24 cellular contexts compared by ENCODE assay signal in genomic region chr1:34250342-34250741, GRCh38.
DNase-seq lines count a peak whose midpoint lies in the region; ATAC-seq, FAIRE-seq and TF ChIP-seq lines count a peak whose summit lies in the region.
"Had no signal": no experiment of that assay in that cellular context is flagged by ENCODE, and none has a peak within 500 bp of the region (broad histone marks: within the 10 kb centered on the region; RNA-seq: fewer than 3 reads in every experiment).

No MANE protein-coding gene starts in this region.

- CTCF ChIA-PET in H1 (lab: Charles Lee; ENCODE audit: partially characterized antibody), result interaction anchor here (0.7 kb wide), 1 partner anchor 136 kb away, joined by 4 read pairs; no protein-coding TSS in a partner anchor

- no peak for TF ChIP-seq EP300 in H1 (IDR thresholded peaks at IDR 0.05; ENCODE audit: borderline replicate concordance in 1 of 2, low read depth in 2 of 2, low read length in 2 of 2)

- H3K9me3 ChIP-seq in H9 (ENCODE audit: control insufficient read depth, low read depth, low read length) (no peaks in the 10 kb centered on the region), H1 (ENCODE audit: insufficient read depth in 2 of 2, low read depth in 1 of 2, low read length in 1 of 2) (no peaks in the 10 kb centered on the region), keratinocyte (ENCODE audit: control insufficient read depth, low read depth, low read length) (no peaks in the 10 kb centered on the region)
- H3K9me3 ChIP-seq: A549; BLaER1 treated with 17β-estradiol and CSF1 and Interleukin-3, amounts not matched to agents 10 nM and 100 nM; Peyer's patch had no signal

- no peak overlapping the region for H4K91ac ChIP-seq in H9 (ENCODE audit: insufficient read length, low read depth, low read length)
- H4K91ac ChIP-seq in H1 (replicated peaks; ENCODE audit: insufficient read length, low read length), result peak overlapping the region; percentile 14

- no peak overlapping the region for H3K56ac ChIP-seq in H9 (ENCODE audit: insufficient read length, low read depth, low read length)
- H3K56ac ChIP-seq in H1 (replicated peaks; ENCODE audit: insufficient read length, low read depth, low read length), result no peak overlapping the region

- H4K8ac ChIP-seq in H9 (replicated peaks; ENCODE audit: insufficient read length, low read depth, low read length), result no peak overlapping the region
- no peak overlapping the region for H4K8ac ChIP-seq in H1 (ENCODE audit: extremely low read depth, insufficient read depth, low read length)

- H2AK5ac ChIP-seq in H9 (ENCODE audit: insufficient read length, low read length), result no peak overlapping the region
- no peak overlapping the region for H2AK5ac ChIP-seq in H1 (ENCODE audit: low read depth, low read length)

- no peak overlapping the region for H2BK12ac ChIP-seq in H9 (ENCODE audit: insufficient read length, low read depth, low read length)
- no peak overlapping the region for H2BK12ac ChIP-seq in H1 (ENCODE audit: low read depth, low read length)

- TF ChIP-seq CTCF in H9 (conservative IDR thresholded peaks at IDR 0.05), result no peak
- no peak for TF ChIP-seq CTCF in H1 (IDR thresholded peaks at IDR 0.05; ENCODE audit: control extremely low read depth in 1 of 3, insufficient read depth in 1 of 3, low read depth in 1 of 3, low read length in 3 of 3)
- no peak for TF ChIP-seq CTCF in keratinocyte (optimal IDR thresholded peaks at IDR 0.05 in 1 of 3, IDR thresholded peaks at IDR 0.05 in 1 of 3, conservative IDR thresholded peaks at IDR 0.05 in 1 of 3; ENCODE audit: extremely low read depth in 1 of 3, insufficient read depth in 2 of 3, low read length in 3 of 3)
- TF ChIP-seq CTCF in osteocyte (IDR thresholded peaks at IDR 0.05), result no peak

- dilution Hi-C loops in keratinocyte (cut with MboI; ENCODE audit: extremely low pct_ligation_motif_present, low sequenced_read_pairs), result no loop called here

- H2BK15ac ChIP-seq in H9 (ENCODE audit: low read depth, low read length), result no peak overlapping the region
- no peak overlapping the region for H2BK15ac ChIP-seq in H1 (ENCODE audit: low read length)

- H2BK20ac ChIP-seq in H9 (ENCODE audit: low read depth, low read length, poor library complexity, severe bottlenecking), result no peak overlapping the region
- no peak overlapping the region for H2BK20ac ChIP-seq in H1 (ENCODE audit: low read length)

- no peak overlapping the region for H3T11ph ChIP-seq in H9 (ENCODE audit: low read length)

- no peak overlapping the region for H3K14ac ChIP-seq in H9 (ENCODE audit: insufficient read depth, low read length)
- no peak overlapping the region for H3K14ac ChIP-seq in H1 (ENCODE audit: insufficient read length)

- H3K23ac ChIP-seq in H9 (ENCODE audit: insufficient read length, low read depth, low read length) (no peak overlapping the region), H1 (ENCODE audit: insufficient read length) (no peak overlapping the region)

- TF ChIP-seq POLR2A in H1 (IDR thresholded peaks at IDR 0.05; ENCODE audit: control extremely low read depth in 1 of 2, low read depth in 2 of 2, low read length in 2 of 2), result no peak

- H3K4me3 ChIP-seq in H1 (ENCODE audit: extremely low read depth in 1 of 4, insufficient read depth in 2 of 4, low read depth in 3 of 4, low read length in 4 of 4), result peak overlapping the region in 1 of 4 experiments; percentile 42; a peak in 1 of 8 replicates
- no peak overlapping the region for H3K4me3 ChIP-seq in keratinocyte (ENCODE audit: control insufficient read depth in 2 of 3, extremely low read depth in 1 of 3, insufficient read depth in 2 of 3, low read depth in 1 of 3, low read length in 3 of 3)
- H3K4me3 ChIP-seq: A549; BLaER1 treated with 17β-estradiol and CSF1 and Interleukin-3, amounts not matched to agents 10 nM and 100 nM; K562; Peyer's patch; SK-N-MC had no signal

- no peak for TF ChIP-seq RAD21 in H1 (IDR thresholded peaks at IDR 0.05 in 1 of 2, conservative IDR thresholded peaks at IDR 0.05 in 1 of 2; ENCODE audit: low read depth in 2 of 2, low read length in 2 of 2)

- DNase-seq in H9, result no peak
- DNase-seq in H1 (ENCODE audit: low read depth in 1 of 2, low spot score in 2 of 2), result no peak
- no peak for DNase-seq in keratinocyte (ENCODE audit: low read depth, low spot score)
- DNase-seq in osteocyte (ENCODE audit: extremely low spot score, unreplicated experiment), result peak; percentile 11
- DNase-seq in NCI-H1092 treated with DMSO at 0.1 percent for 48 hours (lab: John Stamatoyannopoulos, UW), result no peak
- DNase-seq in GM19239 (ENCODE audit: insufficient read length, low spot score), result no peak
- no peak for DNase-seq in NCI-H748 (lab: John Stamatoyannopoulos, UW; ENCODE audit: unreplicated experiment)
- DNase-seq: AML-193; CD4-positive, alpha-beta T cell; HCEC 1CT; Kasumi-1; MV-4-11; NCI-H1105 treated with DMSO at 0.1 percent for 48 hours; NCI-H2029 treated with DMSO at 0.1 percent for 48 hours; NCI-H446 treated with DMSO at 0.1 percent for 48 hours; NCI-H526; Peyer's patch; SIG-M5 had no signal

- no peak overlapping the region for H2BK5ac ChIP-seq in H9 (ENCODE audit: insufficient read length, low read length)
- no peak overlapping the region for H2BK5ac ChIP-seq in H1 (ENCODE audit: low read depth, low read length)

- H3K27me3 Mint-ChIP-seq in H9 (ENCODE audit: low read depth) (peaks cover 3% of the 10 kb centered on the region), osteocyte (ENCODE audit: unreplicated experiment) (no peaks in the 10 kb centered on the region)

- H3K4me3 Mint-ChIP-seq in H9 (peak overlapping the region; percentile 66 to 74), osteocyte (ENCODE audit: unreplicated experiment) (no peak overlapping the region)
- H3K4me3 Mint-ChIP-seq: CD4-positive, alpha-beta T cell had no signal

- H3K9me3 Mint-ChIP-seq in H9 (no peaks in the 10 kb centered on the region), osteocyte (ENCODE audit: unreplicated experiment) (peaks cover 16% of the 10 kb centered on the region)
- H3K9me3 Mint-ChIP-seq: CD4-positive, alpha-beta T cell had no signal

- H3K9ac ChIP-seq in H9 (ENCODE audit: extremely low read depth, insufficient read length, low read length) (no peak overlapping the region), H1 (replicated peaks in 1 of 4; ENCODE audit: extremely low read depth in 1 of 4, low read depth in 3 of 4, low read length in 3 of 4) (no peak overlapping the region), keratinocyte (ENCODE audit: control insufficient read depth, extremely low read depth, insufficient read depth, low read length) (no peak overlapping the region)
- H3K9ac ChIP-seq: BLaER1 treated with 17β-estradiol and CSF1 and Interleukin-3, amounts not matched to agents 10 nM and 100 nM had no signal

- no peak for ATAC-seq in GM21367 (IDR thresholded peaks at IDR 0.05; ENCODE audit: unreplicated experiment)
- ATAC-seq: A549, K562 had no signal

- H3K9me1 ChIP-seq in keratinocyte (ENCODE audit: control insufficient read depth, extremely low read depth, insufficient read depth, low read length), result no peaks in the 10 kb centered on the region

- H3K79me2 ChIP-seq in H9 (ENCODE audit: insufficient read depth, low read length) (no peaks in the 10 kb centered on the region), H1 (ENCODE audit: control insufficient read depth in 1 of 2, insufficient read depth in 2 of 2, low read length in 2 of 2) (no peaks in the 10 kb centered on the region), keratinocyte (ENCODE audit: control insufficient read depth, insufficient read depth, low read length) (no peaks in the 10 kb centered on the region)

- H3K23me2 ChIP-seq in H9 (ENCODE audit: insufficient read length, low read depth, low read length, poor library complexity, severe bottlenecking) (no peaks in the 10 kb centered on the region), H1 (ENCODE audit: low read depth, low read length) (no peaks in the 10 kb centered on the region)

- no peaks in the 10 kb centered on the region for H3K27me3 ChIP-seq in H9 (ENCODE audit: insufficient read depth, low read length)
- H3K27me3 ChIP-seq in H1 (replicated peaks in 1 of 4; ENCODE audit: control insufficient read depth in 3 of 4, extremely low read depth in 1 of 4, insufficient read depth in 3 of 4, low read length in 3 of 4), result no peaks in the 10 kb centered on the region
- H3K27me3 ChIP-seq in keratinocyte (ENCODE audit: control insufficient read depth, extremely low read depth, insufficient read depth, low read length), result no peaks in the 10 kb centered on the region
- H3K27me3 ChIP-seq: BLaER1 treated with 17β-estradiol and CSF1 and Interleukin-3, amounts not matched to agents 10 nM and 100 nM; Peyer's patch had no signal

- H3K27ac Mint-ChIP-seq in H9 (peak overlapping the region; percentile 81 to 98 (median 95); a peak in 4 of 7 replicates), osteocyte (ENCODE audit: unreplicated experiment) (no peak overlapping the region)
- H3K27ac Mint-ChIP-seq: CD4-positive, alpha-beta T cell had no signal

- no CpG with 5 or more reads among the region's 3 CpGs for WGBS in H9 (ENCODE audit: extremely low coverage, insufficient read length, low lambda C conversion rate)
- WGBS in H1 (ENCODE audit: extremely low coverage in 1 of 2, insufficient coverage in 1 of 2, insufficient read length in 1 of 2, insufficient replicate concordance in 2 of 2, low coverage in 1 of 2, low lambda C conversion rate in 2 of 2, missing lambda C conversion rate in 1 of 2), 2 experiments, result 59% methylated on average over 3 of the region's 3 CpGs; no CpG with 5 or more reads in 1 of the 2 experiments

- H3K18ac ChIP-seq in H9 (ENCODE audit: insufficient read length, low read depth, low read length) (no peak overlapping the region), H1 (ENCODE audit: extremely low read depth, low read length) (no peak overlapping the region; the same call in 1 of the 2 replicates)

- H4K20me1 ChIP-seq in H9 (ENCODE audit: control insufficient read depth, insufficient read depth, insufficient read length) (no peaks in the 10 kb centered on the region), H1 (replicated peaks in 1 of 2; ENCODE audit: control insufficient read depth in 1 of 2, insufficient read depth in 2 of 2, low read length in 2 of 2) (no peaks in the 10 kb centered on the region), keratinocyte (ENCODE audit: control insufficient read depth, extremely low read depth, insufficient read depth, low read length) (no peaks in the 10 kb centered on the region)
- H4K20me1 ChIP-seq: BLaER1 treated with 17β-estradiol and CSF1 and Interleukin-3, amounts not matched to agents 10 nM and 100 nM had no signal

- H4K5ac ChIP-seq in H9 (ENCODE audit: insufficient read length, low read depth, low read length) (no peak overlapping the region), H1 (ENCODE audit: insufficient read length, low read depth, low read length) (no peak overlapping the region)

- peaks cover 6 to 9% of the 10 kb centered on the region in 2 experiments for H3K4me1 Mint-ChIP-seq in H9
- no peaks in the 10 kb centered on the region for H3K4me1 Mint-ChIP-seq in osteocyte (ENCODE audit: unreplicated experiment)

- no peak overlapping the region for H3K4me2 ChIP-seq in H9 (ENCODE audit: insufficient read depth, insufficient read length, low read length)
- peak overlapping the region; percentile 38 to 47; a peak in 2 of 4 replicates for H3K4me2 ChIP-seq in H1 (ENCODE audit: insufficient read depth in 1 of 2, low read depth in 2 of 2, low read length in 2 of 2)
- H3K4me2 ChIP-seq in keratinocyte (ENCODE audit: control insufficient read depth, extremely low read depth, insufficient read depth, low read depth, low read length), result peak overlapping the region; percentile 3
- H3K4me2 ChIP-seq: A549; BLaER1 treated with 17β-estradiol and CSF1 and Interleukin-3, amounts not matched to agents 10 nM and 100 nM had no signal

- H2BK120ac ChIP-seq in H9 (ENCODE audit: low read depth, low read length, poor library complexity, severe bottlenecking), result no peak overlapping the region
- peak overlapping the region; percentile 44 for H2BK120ac ChIP-seq in H1 (replicated peaks; ENCODE audit: low read depth, low read length)

- H2AFZ ChIP-seq in H9 (ENCODE audit: low read length), result no peak overlapping the region
- H2AFZ ChIP-seq in H1 (ENCODE audit: low read length), result peak overlapping the region; percentile 63
- H2AFZ ChIP-seq in keratinocyte (ENCODE audit: control insufficient read depth, low read length), result peak overlapping the region; percentile 39

- POLR2A ChIA-PET in H1 (lab: Charles Lee; ENCODE audit: partially characterized antibody), result interaction anchor here (1.0 to 1.4 kb wide), 4 partner anchors 9 to 279 kb away, joined by 3 to 5 read pairs (median 3); no protein-coding TSS in a partner anchor

- peak; percentile 13 for FAIRE-seq in H1 (lab: Jason Lieb, UNC)
- peak; percentile 5 for FAIRE-seq in keratinocyte (lab: Jason Lieb, UNC)
- FAIRE-seq in GM19239 (lab: Jason Lieb, UNC), result no peak
- FAIRE-seq: A549, D721Med, K562 had no signal

- H3K4me1 ChIP-seq in H9 (ENCODE audit: insufficient read depth, low read length), result no peaks in the 10 kb centered on the region
- H3K4me1 ChIP-seq in H1 (replicated peaks in 1 of 4; ENCODE audit: control insufficient read depth in 3 of 4, insufficient read depth in 4 of 4, low read length in 3 of 4), result no peaks in the 10 kb centered on the region
- peaks cover 6% of the 10 kb centered on the region for H3K4me1 ChIP-seq in keratinocyte (ENCODE audit: control insufficient read depth, extremely low read depth, insufficient read depth, low read length)
- H3K4me1 ChIP-seq: A549; BLaER1 treated with 17β-estradiol and CSF1 and Interleukin-3, amounts not matched to agents 10 nM and 100 nM; Peyer's patch had no signal

- no peak overlapping the region for H3K27ac ChIP-seq in H9 (ENCODE audit: insufficient read length, low read depth, low read length)
- H3K27ac ChIP-seq in H1 (ENCODE audit: low read depth, low read length), result no peak overlapping the region
- H3K27ac ChIP-seq in keratinocyte (ENCODE audit: control insufficient read depth, insufficient read depth, low read length), result no peak overlapping the region
- H3K27ac ChIP-seq: A549; BLaER1 treated with 17β-estradiol and CSF1 and Interleukin-3, amounts not matched to agents 10 nM and 100 nM; Peyer's patch; SK-N-MC had no signal

- H3K36me3 ChIP-seq in H1 (ENCODE audit: control insufficient read depth in 2 of 4, insufficient read depth in 4 of 4, low read length in 3 of 4), result no peaks in the 10 kb centered on the region
- no peaks in the 10 kb centered on the region for H3K36me3 ChIP-seq in keratinocyte (ENCODE audit: control insufficient read depth in 2 of 2, extremely low read depth in 1 of 2, insufficient read depth in 2 of 2, low read length in 2 of 2)
- H3K36me3 ChIP-seq: BLaER1 treated with 17β-estradiol and CSF1 and Interleukin-3, amounts not matched to agents 10 nM and 100 nM; Peyer's patch had no signal

- H3K4ac ChIP-seq in H9 (ENCODE audit: low read depth, low read length), result no peak overlapping the region
- no peak overlapping the region for H3K4ac ChIP-seq in H1 (replicated peaks; ENCODE audit: insufficient read length, low read depth, low read length)

- H3K36me3 Mint-ChIP-seq in H9 (ENCODE audit: insufficient read depth in 1 of 3, low read depth in 3 of 3), result no peaks in the 10 kb centered on the region
- no peaks in the 10 kb centered on the region for H3K36me3 Mint-ChIP-seq in osteocyte (ENCODE audit: unreplicated experiment)

- H3K79me1 ChIP-seq in H9 (ENCODE audit: insufficient read depth, low read depth, low read length, poor library complexity, severe bottlenecking) (no peaks in the 10 kb centered on the region), H1 (ENCODE audit: low read depth, low read length) (no peaks in the 10 kb centered on the region)
